ENCODE assay signal across 1 cellular context in the genomic region with DNA sequence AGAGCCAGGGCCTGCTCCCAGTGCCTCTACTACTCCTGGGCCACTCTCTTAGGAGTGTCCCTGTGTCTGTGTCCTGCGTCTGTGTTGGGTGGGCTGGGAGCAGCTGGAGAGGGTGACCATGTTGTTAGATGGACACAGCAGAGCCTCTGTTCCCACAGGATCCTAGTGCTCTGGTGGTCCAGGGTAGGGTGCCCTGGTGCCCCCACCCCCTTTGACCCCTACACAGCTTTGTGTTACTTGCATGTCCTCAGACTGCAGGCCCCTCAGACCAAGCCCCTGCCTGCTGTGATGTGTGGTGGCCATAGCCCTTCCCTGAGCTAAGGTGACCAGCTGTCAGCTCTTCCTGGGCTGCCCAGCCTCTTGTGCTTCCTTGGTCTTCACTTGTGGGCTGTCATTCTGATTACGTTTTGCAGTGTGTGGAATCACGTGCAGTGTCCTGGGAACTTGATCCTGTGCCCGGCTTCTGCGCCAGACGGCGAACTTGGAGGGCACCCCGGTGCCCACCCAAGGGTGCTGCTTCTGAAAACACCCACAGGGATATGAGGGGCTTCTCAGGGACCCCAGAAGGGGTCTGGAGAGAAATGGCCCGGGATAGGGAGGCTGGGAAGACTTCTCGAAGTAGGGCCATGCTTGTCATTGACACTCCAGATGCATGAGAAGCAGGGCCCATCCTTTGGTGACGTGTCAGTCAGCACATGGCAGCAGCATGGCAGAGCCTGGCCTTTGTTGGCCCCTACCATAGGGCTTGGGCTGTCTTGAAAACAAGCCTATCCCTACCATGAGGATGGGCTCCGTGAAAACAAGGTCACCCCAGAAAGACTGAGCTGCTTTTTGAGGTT.
TF ChIP-seq lines count a peak whose summit lies in the region.

No MANE protein-coding gene starts in this region.

TF ChIP-seq in GM12878, 131 proteins besides CTCF, POLR2A, EP300 and RAD21:
- TF ChIP-seq RUNX3 (IDR thresholded peaks at IDR 0.05; ENCODE audit: low read length), result 0 out of 2 replicates have a peak, but pooled peaks have one; percentile 4
- TF ChIP-seq, protein P1, sequence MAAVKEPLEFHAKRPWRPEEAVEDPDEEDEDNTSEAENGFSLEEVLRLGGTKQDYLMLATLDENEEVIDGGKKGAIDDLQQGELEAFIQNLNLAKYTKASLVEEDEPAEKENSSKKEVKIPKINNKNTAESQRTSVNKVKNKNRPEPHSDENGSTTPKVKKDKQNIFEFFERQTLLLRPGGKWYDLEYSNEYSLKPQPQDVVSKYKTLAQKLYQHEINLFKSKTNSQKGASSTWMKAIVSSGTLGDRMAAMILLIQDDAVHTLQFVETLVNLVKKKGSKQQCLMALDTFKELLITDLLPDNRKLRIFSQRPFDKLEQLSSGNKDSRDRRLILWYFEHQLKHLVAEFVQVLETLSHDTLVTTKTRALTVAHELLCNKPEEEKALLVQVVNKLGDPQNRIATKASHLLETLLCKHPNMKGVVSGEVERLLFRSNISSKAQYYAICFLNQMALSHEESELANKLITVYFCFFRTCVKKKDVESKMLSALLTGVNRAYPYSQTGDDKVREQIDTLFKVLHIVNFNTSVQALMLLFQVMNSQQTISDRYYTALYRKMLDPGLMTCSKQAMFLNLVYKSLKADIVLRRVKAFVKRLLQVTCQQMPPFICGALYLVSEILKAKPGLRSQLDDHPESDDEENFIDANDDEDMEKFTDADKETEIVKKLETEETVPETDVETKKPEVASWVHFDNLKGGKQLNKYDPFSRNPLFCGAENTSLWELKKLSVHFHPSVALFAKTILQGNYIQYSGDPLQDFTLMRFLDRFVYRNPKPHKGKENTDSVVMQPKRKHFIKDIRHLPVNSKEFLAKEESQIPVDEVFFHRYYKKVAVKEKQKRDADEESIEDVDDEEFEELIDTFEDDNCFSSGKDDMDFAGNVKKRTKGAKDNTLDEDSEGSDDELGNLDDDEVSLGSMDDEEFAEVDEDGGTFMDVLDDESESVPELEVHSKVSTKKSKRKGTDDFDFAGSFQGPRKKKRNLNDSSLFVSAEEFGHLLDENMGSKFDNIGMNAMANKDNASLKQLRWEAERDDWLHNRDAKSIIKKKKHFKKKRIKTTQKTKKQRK (IDR thresholded peaks at IDR 0.05; ENCODE audit: low read depth, low read length), result no peak
